8 cellular contexts compared by ENCODE assay signal in the genomic region with DNA sequence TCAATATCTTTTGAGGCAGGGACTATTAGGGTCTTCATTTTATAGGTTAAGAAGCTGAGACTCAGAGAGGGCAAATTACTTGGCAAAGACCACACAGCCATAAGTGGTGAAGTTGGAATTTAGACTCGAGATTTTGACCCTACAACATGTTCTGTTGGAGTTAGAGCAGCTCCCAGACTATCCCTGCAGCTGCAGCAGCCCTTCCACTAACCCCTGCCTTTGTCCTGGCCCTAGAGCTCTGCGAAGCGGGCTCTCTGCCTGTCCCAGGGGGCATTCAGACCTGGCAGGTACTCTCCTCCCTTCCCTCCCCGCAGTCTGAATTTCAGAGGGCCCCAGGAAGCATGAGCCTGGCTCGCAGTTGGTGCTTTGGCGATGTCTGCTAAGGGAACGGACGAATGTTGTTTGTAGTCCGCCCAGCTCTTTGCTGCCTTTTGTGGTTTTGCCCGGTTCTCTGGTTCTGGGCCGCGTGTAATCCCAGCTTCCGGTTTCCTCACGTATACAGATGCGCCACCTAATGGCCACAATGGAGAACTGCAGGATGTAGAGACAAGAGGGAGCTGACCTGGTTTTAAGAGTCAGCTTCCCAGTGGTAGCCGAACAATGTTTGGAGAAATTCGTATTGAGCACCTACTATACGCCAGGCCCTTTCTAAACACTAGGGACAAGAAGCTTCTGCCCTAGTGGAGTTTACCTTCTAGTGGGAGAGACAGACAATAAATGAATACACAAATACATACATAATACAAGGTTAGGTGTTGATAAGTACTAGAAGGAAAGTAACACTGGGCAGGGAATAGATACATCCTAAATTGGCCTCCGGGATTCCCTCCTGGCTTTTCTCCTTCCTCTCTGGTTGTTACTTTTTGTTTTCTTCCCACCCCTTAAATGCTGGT.
DNase-seq lines count a peak whose midpoint lies in the region; ATAC-seq, FAIRE-seq and TF ChIP-seq lines count a peak whose summit lies in the region.

No MANE protein-coding gene starts in this region.

- peaks cover 0 to 25% (median 11%) of the 10 kb centered on the region in 4 donors for H3K4me1 ChIP-seq in sigmoid colon

- H3K27me3 ChIP-seq in sigmoid colon, result no peaks in the 10 kb centered on the region

- TF ChIP-seq CTCF in sigmoid colon (IDR thresholded peaks at IDR 0.05), result peak; percentile 89 to 95 (median 94)

- intact Hi-C loops in sigmoid colon (cut with DNase I), result loop anchor here (1.0 to 2.0 kb wide), 2 partner anchors 39 to 170 kb away; no protein-coding TSS in a partner anchor

- H3K36me3 ChIP-seq in sigmoid colon, result no peaks in the 10 kb centered on the region

- no peaks in the 10 kb centered on the region for H3K9me3 ChIP-seq in sigmoid colon

- peak; percentile 86 for FAIRE-seq in GM12891 (lab: Jason Lieb, UNC)

- H3K27ac ChIP-seq in sigmoid colon, result peak overlapping the region; percentile 70 to 78 (median 74)

- TF ChIP-seq POLR2A in GM12891 (IDR thresholded peaks at IDR 0.05; ENCODE audit: low read depth, low read length) (no peak), sigmoid colon (IDR thresholded peaks at IDR 0.05) (no peak)

- ATAC-seq in HG02885 (IDR thresholded peaks at IDR 0.05; ENCODE audit: poor library complexity, unreplicated experiment), result peak; percentile 58
- ATAC-seq in HG03469 (IDR thresholded peaks at IDR 0.05; ENCODE audit: unreplicated experiment), result no peak

- peak; percentile 71 for DNase-seq in GM12891 (ENCODE audit: insufficient read length, low spot score)
- peak; percentile 68 for DNase-seq in NCI-H187 treated with DMSO at 0.1 percent for 48 hours (lab: John Stamatoyannopoulos, UW)
- peak; percentile 38 for DNase-seq in T-helper 22 cell (ENCODE audit: low read depth)
- DNase-seq in astrocyte of the hippocampus (ENCODE audit: low read depth, low spot score), result peak; percentile 94
- DNase-seq in hypothalamus (lab: John Stamatoyannopoulos, UW), result peak in 48 of 51 donors; percentile 11 to 86 (median 62)
- DNase-seq in sigmoid colon, result peak; percentile 93

- peak overlapping the region in 1 of 4 donors; percentile 6 for H3K4me3 ChIP-seq in sigmoid colon

- no peak for TF ChIP-seq EP300 in sigmoid colon (IDR thresholded peaks at IDR 0.05)

- WGBS in sigmoid colon, 2 donors, result 6 to 11% methylated on average over 19 of the region's 19 CpGs

TF ChIP-seq in GM12891, 5 proteins besides CTCF, POLR2A, EP300 and RAD21:
- TF ChIP-seq POLR2AphosphoS5 (IDR thresholded peaks at IDR 0.05; ENCODE audit: low read depth, low read length) (no peak), SPI1 (IDR thresholded peaks at IDR 0.05; ENCODE audit: low read depth, low read length) (peak; percentile 44; the same call in 1 of the 2 replicates)
TF ChIP-seq in GM12891: peak in this region for 1.

Comparison
In these comparisons a context has a peak if more than half of its experiments do, and no peak if none do; other contexts are left out.
1. DNase-seq: peak in every context shown above with its lines; median percentile 94 in astrocyte of the hippocampus; 93 in sigmoid colon; 71 in GM12891; 68 in NCI-H187 treated with DMSO at 0.1 percent for 48 hours; 62 in hypothalamus; 38 in T-helper 22 cell.